27 cellular contexts compared by ENCODE assay signal in the genomic region with DNA sequence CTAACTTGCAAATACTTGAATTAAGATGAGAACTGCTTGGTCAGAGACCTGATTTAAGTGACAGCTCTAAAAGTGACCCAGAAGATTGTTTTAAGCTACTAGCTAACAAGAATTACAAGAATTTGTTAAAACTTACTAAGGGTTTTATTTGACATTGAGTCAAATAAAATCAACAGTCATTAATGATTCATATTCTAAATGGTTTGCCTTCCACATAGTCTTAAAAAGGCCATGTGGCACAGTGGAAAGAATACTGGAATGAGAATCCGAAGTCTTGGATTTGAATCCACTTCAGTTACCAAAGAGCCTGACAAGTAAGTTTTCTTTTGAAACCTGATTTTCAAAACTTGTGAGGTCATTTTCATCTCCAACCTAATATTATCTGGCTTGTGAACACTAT.
"Had no signal": no experiment of that assay in that cellular context is flagged by ENCODE, and none has a peak within 500 bp of the region (broad histone marks: within the 10 kb centered on the region; RNA-seq: fewer than 3 reads in every experiment).

No MANE protein-coding gene starts in this region.

- H3K9me3 ChIP-seq: suprapubic skin, testis, thoracic aorta, thyroid gland, tibial artery, upper lobe of left lung, upper lobe of right lung, uterus, vagina had no signal

- H3K27me3 Mint-ChIP-seq: stimulated activated memory B cell treated with anti-CD40 and anti-IgM and Interleukin-4, amounts not matched to agents 10 μg/mL and 1 μg/mL and 100 μg/mL, for 72 hours; stimulated activated naive B cell treated with anti-CD40 and anti-IgM and Interleukin-4, amounts not matched to agents 10 μg/mL and 1 μg/mL and 100 μg/mL, for 72 hours; stimulated activated naive CD8-positive, alpha-beta T cell treated with anti-CD3 and anti-CD28 coated beads, Interleukin-15, amount 100 ng/mL, for 72 hours; stimulated activated naive CD8-positive, alpha-beta T cell treated with anti-CD3 and anti-CD28 coated beads, Interleukin-15, Interleukin-2, amounts not matched to agents 100 ng/mL and 50 ng/mL, for 24 hours; type B pancreatic cell had no signal

- H3K27me3 ChIP-seq: stomach, suprapubic skin, testis, thyroid gland, tibial artery, tibial nerve, transverse colon, upper lobe of left lung, upper lobe of right lung, uterus, vagina had no signal

- H3K4me3 Mint-ChIP-seq: stimulated activated effector memory CD8-positive, alpha-beta T cell treated with anti-CD3 and anti-CD28 coated beads, Interleukin-12 subunit alpha, Interleukin-12 subunit beta, amount 100 ng/mL, for 72 hours; stimulated activated memory B cell treated with anti-CD40 and anti-IgM and Interleukin-4, amounts not matched to agents 10 μg/mL and 1 μg/mL and 100 μg/mL, for 72 hours; stimulated activated naive B cell treated with anti-CD40 and anti-IgM and Interleukin-4, amounts not matched to agents 10 μg/mL and 1 μg/mL and 100 μg/mL, for 72 hours; stimulated activated naive CD8-positive, alpha-beta T cell treated with anti-CD3 and anti-CD28 coated beads, Interleukin-15, amount 100 ng/mL, for 72 hours; stimulated activated naive CD8-positive, alpha-beta T cell treated with anti-CD3 and anti-CD28 coated beads, Interleukin-15, Interleukin-2, amounts not matched to agents 100 ng/mL and 50 ng/mL, for 24 hours; type B pancreatic cell had no signal

- H3K4me3 ChIP-seq: stomach, suprapubic skin, testis, thoracic aorta, thyroid gland, tibial artery, tibial nerve, transverse colon, upper lobe of left lung, upper lobe of right lung, uterus, vagina had no signal

- H3K4me1 Mint-ChIP-seq: stimulated activated effector memory CD8-positive, alpha-beta T cell treated with anti-CD3 and anti-CD28 coated beads, Interleukin-12 subunit alpha, Interleukin-12 subunit beta, amount 100 ng/mL, for 72 hours; stimulated activated memory B cell treated with anti-CD40 and anti-IgM and Interleukin-4, amounts not matched to agents 10 μg/mL and 1 μg/mL and 100 μg/mL, for 72 hours; stimulated activated naive B cell treated with anti-CD40 and anti-IgM and Interleukin-4, amounts not matched to agents 10 μg/mL and 1 μg/mL and 100 μg/mL, for 72 hours; stimulated activated naive CD8-positive, alpha-beta T cell treated with anti-CD3 and anti-CD28 coated beads, Interleukin-15, amount 100 ng/mL, for 72 hours had no signal

- H3K36me3 Mint-ChIP-seq: stimulated activated effector memory CD8-positive, alpha-beta T cell treated with anti-CD3 and anti-CD28 coated beads, Interleukin-12 subunit alpha, Interleukin-12 subunit beta, amount 100 ng/mL, for 72 hours; stimulated activated memory B cell treated with anti-CD40 and anti-IgM and Interleukin-4, amounts not matched to agents 10 μg/mL and 1 μg/mL and 100 μg/mL, for 72 hours; stimulated activated naive B cell treated with anti-CD40 and anti-IgM and Interleukin-4, amounts not matched to agents 10 μg/mL and 1 μg/mL and 100 μg/mL, for 72 hours; type B pancreatic cell had no signal

- H3K4me1 ChIP-seq: stomach, suprapubic skin, testis, thyroid gland, tibial artery, tibial nerve, transverse colon, upper lobe of left lung, upper lobe of right lung, uterus, vagina had no signal

- H3K27ac Mint-ChIP-seq: stimulated activated effector memory CD8-positive, alpha-beta T cell treated with anti-CD3 and anti-CD28 coated beads, Interleukin-12 subunit alpha, Interleukin-12 subunit beta, amount 100 ng/mL, for 72 hours; stimulated activated memory B cell treated with anti-CD40 and anti-IgM and Interleukin-4, amounts not matched to agents 10 μg/mL and 1 μg/mL and 100 μg/mL, for 72 hours; stimulated activated naive B cell treated with anti-CD40 and anti-IgM and Interleukin-4, amounts not matched to agents 10 μg/mL and 1 μg/mL and 100 μg/mL, for 72 hours; stimulated activated naive CD8-positive, alpha-beta T cell treated with anti-CD3 and anti-CD28 coated beads, Interleukin-15, amount 100 ng/mL, for 72 hours; stimulated activated naive CD8-positive, alpha-beta T cell treated with anti-CD3 and anti-CD28 coated beads, Interleukin-15, Interleukin-2, amounts not matched to agents 100 ng/mL and 50 ng/mL, for 24 hours; type B pancreatic cell had no signal

- H3K36me3 ChIP-seq: stomach, suprapubic skin, thoracic aorta, thyroid gland, tibial artery, tibial nerve, transverse colon, upper lobe of left lung, upper lobe of right lung, uterus, vagina had no signal

- ATAC-seq: stimulated activated effector memory CD8-positive, alpha-beta T cell treated with anti-CD3 and anti-CD28 coated beads, Interleukin-12 subunit alpha, Interleukin-12 subunit beta, amount 100 ng/mL, for 72 hours; stimulated activated memory B cell treated with anti-CD40 and anti-IgM and Interleukin-4, amounts not matched to agents 10 μg/mL and 1 μg/mL and 100 μg/mL, for 72 hours; stimulated activated naive B cell treated with anti-CD40 and anti-IgM and Interleukin-4, amounts not matched to agents 10 μg/mL and 1 μg/mL and 100 μg/mL, for 72 hours; stimulated activated naive CD8-positive, alpha-beta T cell treated with anti-CD3 and anti-CD28 coated beads, Interleukin-15, amount 100 ng/mL, for 72 hours; stimulated activated naive CD8-positive, alpha-beta T cell treated with anti-CD3 and anti-CD28 coated beads, Interleukin-15, Interleukin-2, amounts not matched to agents 100 U/mL and 50 U/mL, for 24 hours; upper lobe of right lung had no signal

- H3K9me3 Mint-ChIP-seq: stimulated activated naive CD8-positive, alpha-beta T cell treated with anti-CD3 and anti-CD28 coated beads, Interleukin-15, amount 100 ng/mL, for 72 hours; type B pancreatic cell had no signal

- H3K27ac ChIP-seq: stomach, suprapubic skin, testis, thoracic aorta, thyroid gland, tibial artery, tibial nerve, transverse colon, upper lobe of left lung, upper lobe of right lung, uterus, vagina had no signal

- DNase-seq: stimulated activated CD4-positive, alpha-beta T cell treated with anti-CD3 and anti-CD28 coated beads, Interleukin-2, amount 100 ng/mL, for 48 hours; stimulated activated CD4-positive, alpha-beta T cell treated with anti-CD3 and anti-CD28 coated beads, Interleukin-4, amount 100 ng/mL, for 1 hour; stimulated activated CD4-positive, alpha-beta T cell treated with anti-CD3 and anti-CD28 coated beads, Interleukin-4, amount 100 ng/mL, for 24 hours; stimulated activated CD4-positive, alpha-beta T cell treated with anti-CD3 and anti-CD28 coated beads, Interleukin-4, amount 100 ng/mL, for 4 hours; stimulated activated CD8-positive, alpha-beta memory T cell treated with anti-CD3 and anti-CD28 coated beads, Interleukin-4, amount 100 ng/mL, for 48 hours; stimulated activated naive B cell treated with anti-CD40 and anti-IgM and Interleukin-4, amounts not matched to agents 10 μg/mL and 1 μg/mL and 100 μg/mL, for 72 hours; stimulated activated naive CD4-positive, alpha-beta T cell; stimulated activated naive CD4-positive, alpha-beta T cell treated with Interleukin-2 at 50 U/mL for 16 hours; stimulated activated naive CD8-positive, alpha-beta T cell treated with anti-CD3 and anti-CD28 coated beads, Interleukin-15, amount 100 ng/mL, for 72 hours; stimulated activated naive CD8-positive, alpha-beta T cell treated with anti-CD3 and anti-CD28 coated beads, Interleukin-15, Interleukin-2, amounts not matched to agents 100 U/mL and 50 U/mL, for 24 hours; stomach; substantia nigra; testis; thyroid gland; tibial artery; transverse colon; upper lobe of left lung; upper lobe of right lung; uterus had no signal
